9 cellular contexts compared by ENCODE assay signal in the genomic region with DNA sequence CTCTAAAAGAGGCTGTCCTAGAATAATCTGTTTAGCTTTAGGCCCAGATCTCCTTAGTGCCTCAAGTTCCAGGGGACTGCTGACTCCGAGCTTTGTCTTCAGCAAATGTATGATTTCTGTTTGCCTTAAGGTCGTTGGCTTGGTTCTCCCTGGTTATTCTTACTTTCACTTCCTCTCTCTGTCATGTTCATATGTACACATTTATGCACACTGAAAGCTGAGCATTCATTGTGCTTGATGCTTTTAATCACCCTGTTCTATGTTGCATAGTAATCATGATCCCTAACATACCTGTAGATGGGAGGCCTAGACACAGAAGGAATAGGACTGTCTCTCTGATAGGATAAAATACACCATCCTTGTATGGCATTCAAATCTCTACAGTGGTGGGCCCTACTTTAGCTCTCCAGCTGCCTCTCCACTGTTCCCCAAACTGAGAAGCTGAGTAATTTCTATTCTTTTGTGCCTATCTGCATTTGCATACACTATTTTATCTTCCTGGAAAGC. TPM values are rescaled to one million over a fixed set of nuclear protein-coding genes. Genes with fewer than 3 reads are reported as not detected.
DNase-seq lines count a peak whose midpoint lies in the region; ATAC-seq and TF ChIP-seq lines count a peak whose summit lies in the region.
"Had no signal": no experiment of that assay in that cellular context is flagged by ENCODE, and none has a peak within 500 bp of the region (broad histone marks: within the 10 kb centered on the region; RNA-seq: fewer than 3 reads in every experiment).

No MANE protein-coding gene starts in this region.

- 0 to 2% methylated on average over 2 of the region's 2 CpGs for WGBS in thyroid gland, 2 donors

- no peak overlapping the region for H3K4me3 ChIP-seq in thyroid gland (replicated peaks in 1 of 3)
- H3K4me3 ChIP-seq: A549 had no signal

- intact Hi-C loops in thyroid gland (cut with DNase I), result no loop called here

- no peak for TF ChIP-seq POLR2A in thyroid gland (IDR thresholded peaks at IDR 0.05)

- no peak for DNase-seq in activated T-cell treated with anti-CD3 and anti-CD28 coated beads, Interleukin-2, amount 50 U/mL, for 72 hours
- no peak for DNase-seq in activated T-cell treated with anti-CD3 and anti-CD28 coated beads, Interleukin-2, amount 50 U/mL, for 24 hours
- DNase-seq in T-helper 17 cell (no peak), thyroid gland (no peak), T1000 (lab: John Stamatoyannopoulos, UW) (no peak), NCI-H526 (lab: John Stamatoyannopoulos, UW) (no peak), NCI-H1436 treated with DMSO at 0.1 percent for 48 hours (lab: John Stamatoyannopoulos, UW) (no peak)

- H3K27ac Mint-ChIP-seq in activated T-cell treated with anti-CD3 and anti-CD28 coated beads, Interleukin-2, amount 50 U/mL, for 72 hours, result no peak overlapping the region
- H3K27ac Mint-ChIP-seq in activated T-cell treated with anti-CD3 and anti-CD28 coated beads, Interleukin-2, amount 50 U/mL, for 24 hours, result no peak overlapping the region
- H3K27ac Mint-ChIP-seq in T-helper 17 cell, result no peak overlapping the region

- H3K4me3 Mint-ChIP-seq in activated T-cell treated with anti-CD3 and anti-CD28 coated beads, Interleukin-2, amount 50 U/mL, for 72 hours, result no peak overlapping the region
- no peak overlapping the region for H3K4me3 Mint-ChIP-seq in activated T-cell treated with anti-CD3 and anti-CD28 coated beads, Interleukin-2, amount 50 U/mL, for 24 hours
- no peak overlapping the region for H3K4me3 Mint-ChIP-seq in T-helper 17 cell

- peaks cover 44% of the 10 kb centered on the region for H3K4me1 Mint-ChIP-seq in activated T-cell treated with anti-CD3 and anti-CD28 coated beads, Interleukin-2, amount 50 U/mL, for 72 hours (ENCODE audit: low read depth)
- peaks cover 25% of the 10 kb centered on the region for H3K4me1 Mint-ChIP-seq in activated T-cell treated with anti-CD3 and anti-CD28 coated beads, Interleukin-2, amount 50 U/mL, for 24 hours (ENCODE audit: low read depth)
- peaks cover 47% of the 10 kb centered on the region for H3K4me1 Mint-ChIP-seq in T-helper 17 cell

- no peaks in the 10 kb centered on the region for H3K36me3 ChIP-seq in thyroid gland

- no peaks in the 10 kb centered on the region for H3K27me3 ChIP-seq in thyroid gland

- H3K27me3 Mint-ChIP-seq in activated T-cell treated with anti-CD3 and anti-CD28 coated beads, Interleukin-2, amount 50 U/mL, for 72 hours (ENCODE audit: low read depth), result no peaks in the 10 kb centered on the region
- H3K27me3 Mint-ChIP-seq in activated T-cell treated with anti-CD3 and anti-CD28 coated beads, Interleukin-2, amount 50 U/mL, for 24 hours, result no peaks in the 10 kb centered on the region
- H3K27me3 Mint-ChIP-seq in T-helper 17 cell, result no peaks in the 10 kb centered on the region

- H3K4me1 ChIP-seq in thyroid gland, result peaks cover 47 to 59% of the 10 kb centered on the region in 2 donors
- H3K4me1 ChIP-seq: A549 had no signal

- H3K9me3 ChIP-seq in T-helper 17 cell (ENCODE audit: control insufficient read depth, low read length, poor library complexity, severe bottlenecking) (no peaks in the 10 kb centered on the region), thyroid gland (no peaks in the 10 kb centered on the region)
- H3K9me3 ChIP-seq: A549 had no signal

- H3K9me3 Mint-ChIP-seq in activated T-cell treated with anti-CD3 and anti-CD28 coated beads, Interleukin-2, amount 50 U/mL, for 72 hours, result peaks cover 0 to 6% of the 10 kb centered on the region in 2 donors
- no peaks in the 10 kb centered on the region for H3K9me3 Mint-ChIP-seq in activated T-cell treated with anti-CD3 and anti-CD28 coated beads, Interleukin-2, amount 50 U/mL, for 24 hours

- peak; percentile 44 to 57 for ATAC-seq in activated T-cell treated with anti-CD3 and anti-CD28 coated beads, Interleukin-2, amount 50 U/mL, for 72 hours (replicated peaks in 1 of 2)
- ATAC-seq in HG03064 (IDR thresholded peaks at IDR 0.05; ENCODE audit: low read depth, unreplicated experiment) (peak; percentile 79), T-helper 17 cell (peak; percentile 68)
- ATAC-seq: A549 had no signal

- TF ChIP-seq CTCF in thyroid gland (IDR thresholded peaks at IDR 0.05), result no peak

- peak overlapping the region; percentile 59 to 97 (median 62) for H3K27ac ChIP-seq in thyroid gland
- H3K27ac ChIP-seq: A549 had no signal

- H3K36me3 Mint-ChIP-seq in activated T-cell treated with anti-CD3 and anti-CD28 coated beads, Interleukin-2, amount 50 U/mL, for 72 hours (ENCODE audit: insufficient read depth in 2 of 2), result peaks cover 0 to 2% of the 10 kb centered on the region in 2 donors
- H3K36me3 Mint-ChIP-seq in activated T-cell treated with anti-CD3 and anti-CD28 coated beads, Interleukin-2, amount 50 U/mL, for 24 hours (ENCODE audit: low read depth), result no peaks in the 10 kb centered on the region
- peaks cover 4% of the 10 kb centered on the region for H3K36me3 Mint-ChIP-seq in T-helper 17 cell (ENCODE audit: low read depth)

RNA-seq across cellular contexts. Expression of gene PPFIBP2, which starts 7.2 kb away (rescaled TPM):
- 10 to 100 TPM; 27.5 to 30.6 TPM for total RNA-seq in activated T-cell treated with anti-CD3 and anti-CD28 coated beads, Interleukin-2, amount 50 U/mL, for 72 hours
- total RNA-seq in T-helper 17 cell (10 to 100 TPM; 26.2 to 40.6 TPM), thyroid gland (10 to 100 TPM; 64.3 to 91.9 (median 71.6) TPM)

RNA-seq across cellular contexts. Expression of gene OLFML1, which starts 35.7 kb away (rescaled TPM):
- not detected for total RNA-seq in activated T-cell treated with anti-CD3 and anti-CD28 coated beads, Interleukin-2, amount 50 U/mL, for 72 hours
- total RNA-seq in T-helper 17 cell (not detected), thyroid gland (10 to 100 TPM in 1 of 4 donors, 1 to 10 TPM in 3; 2.7 to 11.0 (median 5.8) TPM)
